8 cellular contexts compared by ENCODE assay signal in the genomic region with DNA sequence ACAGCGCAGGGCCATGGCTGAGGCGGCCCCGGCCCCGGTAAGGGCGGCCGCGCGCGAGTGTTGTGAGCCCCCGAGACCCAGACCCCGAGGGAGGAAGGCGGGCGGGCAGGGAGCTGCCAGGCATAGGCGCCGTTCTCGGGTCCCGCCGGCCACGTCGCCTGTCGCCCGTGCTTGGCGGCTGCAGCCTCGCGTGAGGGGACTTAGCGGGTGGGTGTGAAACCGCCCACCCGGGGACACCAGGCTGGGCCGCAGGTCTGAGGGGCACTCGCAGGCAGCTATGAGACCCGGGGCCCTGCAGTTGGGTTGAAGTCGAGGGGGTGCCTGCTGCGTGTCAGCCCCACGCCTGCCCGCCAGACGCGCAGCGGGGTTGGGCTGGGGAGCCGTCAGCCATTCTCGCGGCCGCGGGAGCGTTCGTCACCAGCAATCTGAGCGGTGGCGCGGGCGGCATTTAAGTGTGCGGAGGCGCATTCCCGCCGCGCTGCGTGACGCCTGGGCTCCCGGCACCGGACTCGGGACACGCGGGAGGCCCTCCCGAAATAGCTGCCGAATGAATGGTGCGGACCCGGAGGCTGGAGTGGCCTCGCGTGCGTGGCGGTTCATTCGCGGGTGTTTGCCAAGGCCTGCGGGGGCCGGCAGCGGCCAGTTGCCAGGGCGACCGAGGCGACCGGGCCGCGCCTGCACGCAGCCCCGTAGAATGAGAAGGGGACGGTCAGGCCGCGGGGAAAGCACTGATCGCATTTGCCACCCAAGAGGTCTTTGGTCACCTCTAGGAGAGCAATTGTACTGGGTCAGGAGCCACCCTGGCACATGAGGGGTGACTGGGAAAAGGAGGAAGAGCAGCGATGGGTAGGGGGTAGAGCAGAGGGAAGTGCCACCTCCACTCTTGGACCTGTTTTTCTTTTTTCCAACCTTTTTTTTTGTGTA. TPM values are rescaled to one million over a fixed set of nuclear protein-coding genes. Genes with fewer than 3 reads are reported as not detected.
DNase-seq lines count a peak whose midpoint lies in the region; ATAC-seq and TF ChIP-seq lines count a peak whose summit lies in the region.

No MANE protein-coding gene starts in this region.

- peaks cover 18 to 25% of the 10 kb centered on the region in 2 donors for H3K4me1 Mint-ChIP-seq in natural killer cell

- H3K27ac Mint-ChIP-seq in natural killer cell, result peak overlapping the region; percentile 84 to 89

- H3K4me1 ChIP-seq in OCI-LY3 (ENCODE audit: low read length), result peaks cover 13% of the 10 kb centered on the region
- peaks cover 9% of the 10 kb centered on the region for H3K4me1 ChIP-seq in stomach smooth muscle (ENCODE audit: control insufficient read depth, insufficient read depth, low read length)

- no peak for TF ChIP-seq CTCF in OCI-LY3 (IDR thresholded peaks at IDR 0.05; ENCODE audit: low read depth, low read length)
- TF ChIP-seq CTCF in fibroblast of pulmonary artery (IDR thresholded peaks at IDR 0.05; ENCODE audit: low read length, missing control alignments), result no peak
- no peak for TF ChIP-seq CTCF in natural killer cell (IDR thresholded peaks at IDR 0.05)

- H3K36me3 Mint-ChIP-seq in natural killer cell, result no peaks in the 10 kb centered on the region

- H3K4me3 ChIP-seq in OCI-LY3 (ENCODE audit: low read length) (peak overlapping the region; percentile 95), fibroblast of pulmonary artery (replicated peaks; ENCODE audit: low read depth, low read length) (peak overlapping the region; percentile 78), stomach smooth muscle (ENCODE audit: low read length in 2 of 2) (peak overlapping the region; percentile 63 to 86)

- H3K79me2 ChIP-seq in OCI-LY3 (ENCODE audit: low read length), result peaks cover 79% of the 10 kb centered on the region

- H2AFZ ChIP-seq in OCI-LY3 (ENCODE audit: low read depth, low read length), result peak overlapping the region; percentile 68; the same call in 1 of the 2 replicates

- peak; percentile 88 for DNase-seq in AG08396 (ENCODE audit: low spot score)
- DNase-seq in activated T-helper 9 cell treated with anti-CD3 and anti-CD28 coated beads, Interleukin-2, amount 50 U/mL, for 16 hours (ENCODE audit: low read depth), result peak; percentile 57
- peak; percentile 48 for DNase-seq in fibroblast of pulmonary artery (ENCODE audit: low read depth)
- DNase-seq in natural killer cell, result peak; percentile 63

- H3K9me3 Mint-ChIP-seq in natural killer cell, result no peaks in the 10 kb centered on the region

- H3K9ac ChIP-seq in OCI-LY3 (ENCODE audit: low read length) (peak overlapping the region; percentile 81), stomach smooth muscle (ENCODE audit: low read length in 2 of 2) (peak overlapping the region; percentile 81 to 90)

- H4K20me1 ChIP-seq in OCI-LY3 (ENCODE audit: insufficient read depth, low read length), result 0 out of 2 replicates have a peak, but pooled peaks cover 3% of the 10 kb centered on the region

- H3K36me3 ChIP-seq in OCI-LY3 (replicated peaks; ENCODE audit: low read depth, low read length) (peaks cover 12% of the 10 kb centered on the region), stomach smooth muscle (ENCODE audit: control insufficient read depth in 2 of 2, insufficient read depth in 2 of 2, low read length in 2 of 2) (no peaks in the 10 kb centered on the region)

- no peaks in the 10 kb centered on the region for H3K27me3 Mint-ChIP-seq in natural killer cell (ENCODE audit: low read depth in 2 of 2)

- H3K4me2 ChIP-seq in OCI-LY3 (ENCODE audit: low read length), result peak overlapping the region; percentile 72

- H3K27ac ChIP-seq in OCI-LY3 (ENCODE audit: low read length) (peak overlapping the region; percentile 45), stomach smooth muscle (ENCODE audit: low read length) (peak overlapping the region; percentile 75)

- peak; percentile 15 for ATAC-seq in GM18870 (IDR thresholded peaks at IDR 0.05; ENCODE audit: unreplicated experiment)
- peak; percentile 21 for ATAC-seq in HG03103 (IDR thresholded peaks at IDR 0.05; ENCODE audit: low read depth, unreplicated experiment)
- peak; percentile 49 to 58 (median 52) for ATAC-seq in natural killer cell

- H3K27me3 ChIP-seq in OCI-LY3 (ENCODE audit: low read depth, low read length), result no peaks in the 10 kb centered on the region
- H3K27me3 ChIP-seq in stomach smooth muscle (ENCODE audit: control insufficient read depth in 1 of 2, insufficient read depth in 2 of 2, low read length in 2 of 2), result no peaks in the 10 kb centered on the region

- intact Hi-C loops in natural killer cell (cut with micrococcal nuclease), result loop anchor here (1.0 to 5.0 kb wide), 5 partner anchors 22 to 275 kb away; partner anchors contain the start of genes PDIA4, ZNF212, ZNF425 and ZNF786

- H3K4me3 Mint-ChIP-seq in natural killer cell, result peak overlapping the region; percentile 85

- H3K9me3 ChIP-seq in OCI-LY3 (ENCODE audit: insufficient read depth, low read length) (no peaks in the 10 kb centered on the region), stomach smooth muscle (ENCODE audit: control insufficient read depth in 2 of 2, low read length in 2 of 2) (no peaks in the 10 kb centered on the region)

RNA-seq across cellular contexts. Expression of gene ZNF398, which starts 0.7 kb away (rescaled TPM):
- 10 to 100 TPM; 14.8 to 18.5 (median 18.5) TPM for total RNA-seq in natural killer cell

RNA-seq across cellular contexts. Expression of gene ZNF425, which starts 21.9 kb away (rescaled TPM):
- 1 to 10 TPM; 1.2 to 1.7 (median 1.4) TPM for total RNA-seq in natural killer cell

RNA-seq across cellular contexts. Expression of gene ZNF282, which starts 47.4 kb away (rescaled TPM):
- total RNA-seq in natural killer cell, result 10 to 100 TPM; 22.2 to 29.9 (median 26.0) TPM

RNA-seq across cellular contexts. Expression of gene ZNF786, which starts 57.5 kb away (rescaled TPM):
- 1 to 10 TPM; 3.2 to 9.1 (median 4.6) TPM for total RNA-seq in natural killer cell

Comparison
In these comparisons a context has a peak if more than half of its experiments do, and no peak if none do; other contexts are left out.
1. Peak in every context shown above with its lines: DNase-seq, ATAC-seq, H3K4me3 ChIP-seq and H3K27ac ChIP-seq.